In genomic region chr7:8295638-8296361, GRCh38 we compare ENCODE assay signal across 8 cellular contexts.
DNase-seq lines count a peak whose midpoint lies in the region; ATAC-seq and TF ChIP-seq lines count a peak whose summit lies in the region.

No MANE protein-coding gene starts in this region.

- no peak overlapping the region for H3K27ac ChIP-seq in RWPE1

- POLR2A ChIA-PET in RWPE1 (lab: Yijun Ruan, JAX; ENCODE audit: low non-redundant PET): no interaction called here

- TF ChIP-seq CTCF in GM13977 (IDR thresholded peaks at IDR 0.05; ENCODE audit: extremely low read depth, insufficient read depth, missing control alignments): peak; percentile 77
- peak; percentile 82 for TF ChIP-seq CTCF in RWPE1 (conservative IDR thresholded peaks at IDR 0.05; ENCODE audit: low read depth)
- TF ChIP-seq CTCF in cardiac fibroblast (IDR thresholded peaks at IDR 0.05; ENCODE audit: low read depth, low read length): peak; percentile 64

- DNase-seq in AML-193 (lab: John Stamatoyannopoulos, UW) (peak; percentile 86 to 87), GM13977 (ENCODE audit: low spot score) (peak; percentile 79), NAMALWA (ENCODE audit: low spot score) (peak; percentile 92), RWPE1 (ENCODE audit: low spot score) (peak; percentile 74), cardiac fibroblast (ENCODE audit: low read depth in 2 of 2) (peak; percentile 85 to 91), islet precursor cell (peak; percentile 64)
- peak; percentile 25 for DNase-seq in stimulated activated CD8-positive, alpha-beta memory T cell treated with anti-CD3 and anti-CD28 coated beads, Interleukin-4, amount 100 ng/mL, for 48 hours

- in situ Hi-C loops in GM13977 (cut with MboI; ENCODE audit: low pct_unique_long_range_greater_than_20kb, low sequenced_read_pairs, unreplicated experiment): no loop called here

- no peak overlapping the region for H3K4me3 ChIP-seq in cardiac fibroblast (replicated peaks in 1 of 2; ENCODE audit: low read depth in 2 of 2, low read length in 2 of 2)

- ATAC-seq in HG02759 (IDR thresholded peaks at IDR 0.05; ENCODE audit: unreplicated experiment): peak; percentile 99

- CTCF ChIA-PET in RWPE1 (lab: Yijun Ruan, JAX): interaction anchor here (0.5 to 1.5 kb wide), 10 partner anchors 18 to 803 kb away, joined by 3 read pairs; no protein-coding TSS in a partner anchor

Comparison
In these comparisons a context has a peak if more than half of its experiments do, and no peak if none do; other contexts are left out.
1. DNase-seq: peak in every context shown above with its lines; median percentile 92 in NAMALWA; 88 in cardiac fibroblast; 86 in AML-193; 79 in GM13977; 74 in RWPE1; 64 in islet precursor cell; 25 in stimulated activated CD8-positive, alpha-beta memory T cell treated with anti-CD3 and anti-CD28 coated beads, Interleukin-4, amount 100 ng/mL, for 48 hours.